Comparison of ENCODE assay signal across 7 cellular contexts in genomic region chr1:161200992-161201827, GRCh38. TPM values are rescaled to one million over a fixed set of nuclear protein-coding genes. Genes with fewer than 3 reads are reported as not detected.
DNase-seq lines count a peak whose midpoint lies in the region; ATAC-seq and TF ChIP-seq lines count a peak whose summit lies in the region.

No MANE protein-coding gene starts in this region.

- H3K4me3 Mint-ChIP-seq in naive B cell, result peak overlapping the region; percentile 89 to 99 (median 96)

- DNase-seq in GM23248 (peak; percentile 86), PC-3 (no peak), epithelial cell of prostate (ENCODE audit: low read depth, low spot score) (no peak), naive B cell (no peak), GM20000 (ENCODE audit: low spot score) (no peak), NCI-H1105 (lab: John Stamatoyannopoulos, UW) (no peak), T1000 (lab: John Stamatoyannopoulos, UW) (no peak)

- peak overlapping the region; percentile 84 for H3K4me2 ChIP-seq in GM23248 (ENCODE audit: unreplicated experiment)
- peak overlapping the region; percentile 85 for H3K4me2 ChIP-seq in PC-3 (ENCODE audit: low read length)

- H3F3A ChIP-seq in GM23248 (ENCODE audit: insufficient read depth) (peaks cover 49% of the 10 kb centered on the region), PC-3 (ENCODE audit: low read length, unreplicated experiment) (no peaks in the 10 kb centered on the region)

- CTCF ChIA-PET in PC-3 (lab: Charles Lee), result interaction anchor here (1.1 to 2.0 kb wide), 2 partner anchors 19 to 24 kb away, joined by 3 to 13 read pairs; partner anchors contain the start of gene TOMM40L

- H3K9me3 ChIP-seq in GM23248 (ENCODE audit: low read depth), result no peaks in the 10 kb centered on the region
- H3K9me3 ChIP-seq in PC-3 (ENCODE audit: low read length), result no peaks in the 10 kb centered on the region

- H3K27ac Mint-ChIP-seq in naive B cell, result peak overlapping the region; percentile 93 to 98 (median 96)

- peaks cover 50% of the 10 kb centered on the region for H3K4me1 ChIP-seq in GM23248 (ENCODE audit: insufficient read depth)
- peaks cover 26% of the 10 kb centered on the region for H3K4me1 ChIP-seq in PC-3 (ENCODE audit: insufficient read depth, low read length)

- intact Hi-C loops in PC-3 (cut with micrococcal nuclease), result no loop called here

- no peak for ATAC-seq in PC-3
- no peak for ATAC-seq in naive B cell (ENCODE audit: low read depth in 2 of 2)

- TSS peak; percentile 97 for BruUV-seq in PC-3 (replicated peaks; lab: Mats Ljungman, UMichigan)

- H3K4me1 Mint-ChIP-seq in naive B cell, result peaks cover 26 to 49% (median 28%) of the 10 kb centered on the region in 3 donors

- H3K79me2 ChIP-seq in GM23248 (ENCODE audit: insufficient read depth) (peaks cover 58% of the 10 kb centered on the region), PC-3 (ENCODE audit: low read length) (peaks cover 29% of the 10 kb centered on the region)

- peaks cover 13 to 15% of the 10 kb centered on the region in 2 donors for H3K36me3 Mint-ChIP-seq in naive B cell

- POLR2A ChIA-PET in PC-3 (lab: Charles Lee; ENCODE audit: unreplicated experiment), result interaction anchor here (0.6 to 1.0 kb wide), 2 partner anchors 213 to 231 kb away, joined by 4 to 11 read pairs; no protein-coding TSS in a partner anchor

- in situ Hi-C loops in GM23248 (cut with MboI), result no loop called here

- H4K20me1 ChIP-seq in GM23248 (ENCODE audit: insufficient read depth) (no peaks in the 10 kb centered on the region), PC-3 (ENCODE audit: low read length) (no peaks in the 10 kb centered on the region)

- H3K4me3 ChIP-seq in GM23248 (peak overlapping the region; percentile 91), PC-3 (ENCODE audit: low read length) (peak overlapping the region; percentile 81)

- H3K27me3 ChIP-seq in GM23248 (replicated peaks; ENCODE audit: insufficient read depth), result no peaks in the 10 kb centered on the region
- no peaks in the 10 kb centered on the region for H3K27me3 ChIP-seq in PC-3 (ENCODE audit: low read length)

- TF ChIP-seq CTCF in PC-3 (conservative IDR thresholded peaks at IDR 0.05; ENCODE audit: low read depth, low read length) (no peak), GM20000 (IDR thresholded peaks at IDR 0.05; ENCODE audit: extremely low read depth, missing control alignments) (no peak)

- H2AFZ ChIP-seq in GM23248 (peak overlapping the region; percentile 63), PC-3 (ENCODE audit: low read length) (peak overlapping the region; percentile 79)

- WGBS in GM23248 (ENCODE audit: low coverage in 1 of 2, low lambda C conversion rate in 2 of 2, missing lambda C conversion rate in 2 of 2), 2 experiments, result 2 to 3% methylated on average over 13 of the region's 13 CpGs

- H3K9me2 ChIP-seq in GM23248 (ENCODE audit: insufficient read depth), result no peaks in the 10 kb centered on the region
- no peaks in the 10 kb centered on the region for H3K9me2 ChIP-seq in PC-3 (replicated peaks; ENCODE audit: low read length)

- peaks cover 0 to 8% (median 0%) of the 10 kb centered on the region in 3 donors for H3K27me3 Mint-ChIP-seq in naive B cell

- H3K36me3 ChIP-seq in GM23248 (ENCODE audit: low read depth) (peaks cover 14% of the 10 kb centered on the region; the same call in 1 of the 2 replicates), PC-3 (ENCODE audit: low read depth, low read length) (peaks cover 15% of the 10 kb centered on the region; the same call in 1 of the 2 replicates)

- H3K9me3 Mint-ChIP-seq in naive B cell, result no peaks in the 10 kb centered on the region

- peak overlapping the region; percentile 90 for H3K9ac ChIP-seq in GM23248
- peak overlapping the region; percentile 90 for H3K9ac ChIP-seq in PC-3 (ENCODE audit: low read length)

- H3K27ac ChIP-seq in GM23248 (peak overlapping the region; percentile 97), PC-3 (ENCODE audit: low read length) (peak overlapping the region; percentile 60), epithelial cell of prostate (peak overlapping the region; percentile 91)

RNA-seq across cellular contexts. Expression of gene NDUFS2, which starts 1.0 kb away (rescaled TPM):
- 104 and 125 TPM in 2 replicates for total RNA-seq in GM23248 (2014; rRNA removed; shearing (Covaris generic))
- polyA plus RNA-seq in GM23248 (2016; fragmentation: Nextera tagmentation; extraction: Ambion mirVana), result 135 and 141 TPM in 2 replicates
- total RNA-seq in PC-3 (2014; rRNA removed), result 168 TPM in 2 replicates
- polyA plus RNA-seq in naive B cell (ENCODE audit: low read depth in 6 of 6), result 10 to 100 TPM; 66.1 to 98.8 (median 87.7) TPM

RNA-seq across cellular contexts. Expression of gene ADAMTS4, which starts 2.4 kb away (rescaled TPM):
- total RNA-seq in GM23248 (2014; rRNA removed; shearing (Covaris generic)), result 5.9 and 9.8 TPM in 2 replicates
- polyA plus RNA-seq in GM23248 (2016; fragmentation: Nextera tagmentation; extraction: Ambion mirVana), result 5.3 and 7.2 TPM in 2 replicates
- total RNA-seq in PC-3 (2014; rRNA removed), result 0.52 TPM in 1 of 2 replicates, not detected in the other
- under 1 TPM in 1 of 6 donors, not detected in 5; 0.03 TPM for polyA plus RNA-seq in naive B cell (ENCODE audit: low read depth in 6 of 6)

RNA-seq across cellular contexts. Expression of gene FCER1G, which starts 13.9 kb away (rescaled TPM):
- not detected in 2 replicates for total RNA-seq in GM23248 (2014; rRNA removed; shearing (Covaris generic))
- polyA plus RNA-seq in GM23248 (2016; fragmentation: Nextera tagmentation; extraction: Ambion mirVana) (0.49 TPM in 1 of 2 replicates, not detected in the other), naive B cell (ENCODE audit: low read depth in 6 of 6) (10 to 100 TPM in 4 of 6 donors, 1 to 10 TPM in 2; 4.9 to 28.0 (median 12.4) TPM)
- not detected in 2 replicates for total RNA-seq in PC-3 (2014; rRNA removed)

RNA-seq across cellular contexts. Expression of gene APOA2, which starts 22.2 kb away (rescaled TPM):
- not detected in 2 replicates for total RNA-seq in GM23248 (2014; rRNA removed; shearing (Covaris generic))
- polyA plus RNA-seq in GM23248 (2016; fragmentation: Nextera tagmentation; extraction: Ambion mirVana) (not detected in 2 replicates), naive B cell (ENCODE audit: low read depth in 6 of 6) (not detected)
- not detected in 2 replicates for total RNA-seq in PC-3 (2014; rRNA removed)

RNA-seq across cellular contexts. Expression of gene B4GALT3, which starts 23.9 kb away (rescaled TPM):
- total RNA-seq in GM23248 (2014; rRNA removed; shearing (Covaris generic)), result 33.3 and 34.5 TPM in 2 replicates
- polyA plus RNA-seq in GM23248 (2016; fragmentation: Nextera tagmentation; extraction: Ambion mirVana) (30.6 and 31.3 TPM in 2 replicates), naive B cell (ENCODE audit: low read depth in 6 of 6) (10 to 100 TPM; 37.8 to 51.6 (median 45.6) TPM)
- total RNA-seq in PC-3 (2014; rRNA removed), result 76.9 and 85.4 TPM in 2 replicates
